Comparison of ENCODE assay signal across 8 cellular contexts in the genomic region with DNA sequence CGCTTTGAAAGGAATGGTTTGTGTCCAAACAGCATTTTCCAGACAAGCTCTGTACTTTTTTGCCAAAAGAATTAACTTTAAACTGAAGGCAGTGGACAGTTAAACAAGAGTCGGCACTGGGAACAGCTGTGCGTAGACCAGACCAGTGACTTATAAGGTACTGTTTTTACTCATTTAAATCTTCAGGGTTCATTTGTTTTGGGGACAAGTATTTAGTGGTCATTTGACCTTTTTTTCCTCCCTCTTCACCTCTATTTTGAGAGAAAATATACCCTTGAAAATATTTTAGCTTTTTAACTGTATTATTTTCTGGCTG.
A peak's percentile ranks its signal among the peaks of the same experiment; 100 is the strongest.
DNase-seq lines count a peak whose midpoint lies in the region; ATAC-seq and TF ChIP-seq lines count a peak whose summit lies in the region.

No MANE protein-coding gene starts in this region.

- H3K4me1 Mint-ChIP-seq in WTC11 (peaks cover 52% of the 10 kb centered on the region), mesothelial cell of epicardium (peaks cover 55% of the 10 kb centered on the region)

- H3K9me3 Mint-ChIP-seq in WTC11 (peaks cover 10% of the 10 kb centered on the region), mesothelial cell of epicardium (peaks cover 7% of the 10 kb centered on the region)

- no peak for DNase-seq in WTC11 (ENCODE audit: low spot score)
- no peak for DNase-seq in mesothelial cell of epicardium (ENCODE audit: low spot score in 2 of 2, unreplicated experiment in 2 of 2)
- no peak for DNase-seq in anterior cingulate cortex (lab: John Stamatoyannopoulos, UW)
- no peak for DNase-seq in activated T-cell treated with anti-CD3 and anti-CD28 coated beads for 4 hours
- DNase-seq in 8988T: no peak
- no peak for DNase-seq in UCSD-AML1 (lab: John Stamatoyannopoulos, UW; ENCODE audit: unreplicated experiment)

- POLR2A ChIA-PET in WTC11 (lab: Charles Lee): no interaction called here

- peak; percentile 81 for ATAC-seq in GM18499 (IDR thresholded peaks at IDR 0.05; ENCODE audit: insufficient read depth, unreplicated experiment)
- peak; percentile 83 for ATAC-seq in HG02798 (IDR thresholded peaks at IDR 0.05; ENCODE audit: poor library complexity, unreplicated experiment)
- no peak for ATAC-seq in WTC11

- H3K27me3 Mint-ChIP-seq in WTC11 (ENCODE audit: low read depth): no peaks in the 10 kb centered on the region
- no peaks in the 10 kb centered on the region for H3K27me3 Mint-ChIP-seq in mesothelial cell of epicardium (ENCODE audit: low read depth)

- CTCF ChIA-PET in WTC11 (lab: Charles Lee): interaction anchor here (0.9 to 3.3 kb wide), 2 partner anchors 18 to 267 kb away, joined by 3 to 28 read pairs; no protein-coding TSS in a partner anchor

- H3K4me3 Mint-ChIP-seq in WTC11 (peak overlapping the region; percentile 27), mesothelial cell of epicardium (peak overlapping the region; percentile 86)

- TF ChIP-seq CTCF in WTC11 (IDR thresholded peaks at IDR 0.05) (no peak), mesothelial cell of epicardium (IDR thresholded peaks at IDR 0.05; ENCODE audit: unreplicated experiment) (no peak)

- H3K36me3 Mint-ChIP-seq in WTC11 (no peaks in the 10 kb centered on the region), mesothelial cell of epicardium (no peaks in the 10 kb centered on the region)

- H3K27ac Mint-ChIP-seq in WTC11 (peak overlapping the region; percentile 44; the same call in 1 of the 2 replicates), mesothelial cell of epicardium (peak overlapping the region; percentile 97)

TF ChIP-seq in WTC11, 78 proteins besides CTCF, POLR2A, EP300 and RAD21:
- TF ChIP-seq, protein P1, sequence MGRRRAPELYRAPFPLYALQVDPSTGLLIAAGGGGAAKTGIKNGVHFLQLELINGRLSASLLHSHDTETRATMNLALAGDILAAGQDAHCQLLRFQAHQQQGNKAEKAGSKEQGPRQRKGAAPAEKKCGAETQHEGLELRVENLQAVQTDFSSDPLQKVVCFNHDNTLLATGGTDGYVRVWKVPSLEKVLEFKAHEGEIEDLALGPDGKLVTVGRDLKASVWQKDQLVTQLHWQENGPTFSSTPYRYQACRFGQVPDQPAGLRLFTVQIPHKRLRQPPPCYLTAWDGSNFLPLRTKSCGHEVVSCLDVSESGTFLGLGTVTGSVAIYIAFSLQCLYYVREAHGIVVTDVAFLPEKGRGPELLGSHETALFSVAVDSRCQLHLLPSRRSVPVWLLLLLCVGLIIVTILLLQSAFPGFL (CRISPR knock-in tag; IDR thresholded peaks at IDR 0.05; ENCODE audit: borderline replicate concordance): no peak
- TF ChIP-seq, protein P2, sequence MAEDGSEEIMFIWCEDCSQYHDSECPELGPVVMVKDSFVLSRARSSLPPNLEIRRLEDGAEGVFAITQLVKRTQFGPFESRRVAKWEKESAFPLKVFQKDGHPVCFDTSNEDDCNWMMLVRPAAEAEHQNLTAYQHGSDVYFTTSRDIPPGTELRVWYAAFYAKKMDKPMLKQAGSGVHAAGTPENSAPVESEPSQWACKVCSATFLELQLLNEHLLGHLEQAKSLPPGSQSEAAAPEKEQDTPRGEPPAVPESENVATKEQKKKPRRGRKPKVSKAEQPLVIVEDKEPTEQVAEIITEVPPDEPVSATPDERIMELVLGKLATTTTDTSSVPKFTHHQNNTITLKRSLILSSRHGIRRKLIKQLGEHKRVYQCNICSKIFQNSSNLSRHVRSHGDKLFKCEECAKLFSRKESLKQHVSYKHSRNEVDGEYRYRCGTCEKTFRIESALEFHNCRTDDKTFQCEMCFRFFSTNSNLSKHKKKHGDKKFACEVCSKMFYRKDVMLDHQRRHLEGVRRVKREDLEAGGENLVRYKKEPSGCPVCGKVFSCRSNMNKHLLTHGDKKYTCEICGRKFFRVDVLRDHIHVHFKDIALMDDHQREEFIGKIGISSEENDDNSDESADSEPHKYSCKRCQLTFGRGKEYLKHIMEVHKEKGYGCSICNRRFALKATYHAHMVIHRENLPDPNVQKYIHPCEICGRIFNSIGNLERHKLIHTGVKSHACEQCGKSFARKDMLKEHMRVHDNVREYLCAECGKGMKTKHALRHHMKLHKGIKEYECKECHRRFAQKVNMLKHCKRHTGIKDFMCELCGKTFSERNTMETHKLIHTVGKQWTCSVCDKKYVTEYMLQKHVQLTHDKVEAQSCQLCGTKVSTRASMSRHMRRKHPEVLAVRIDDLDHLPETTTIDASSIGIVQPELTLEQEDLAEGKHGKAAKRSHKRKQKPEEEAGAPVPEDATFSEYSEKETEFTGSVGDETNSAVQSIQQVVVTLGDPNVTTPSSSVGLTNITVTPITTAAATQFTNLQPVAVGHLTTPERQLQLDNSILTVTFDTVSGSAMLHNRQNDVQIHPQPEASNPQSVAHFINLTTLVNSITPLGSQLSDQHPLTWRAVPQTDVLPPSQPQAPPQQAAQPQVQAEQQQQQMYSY (CRISPR knock-in tag; IDR thresholded peaks at IDR 0.05): no peak
- TF ChIP-seq, protein P3, sequence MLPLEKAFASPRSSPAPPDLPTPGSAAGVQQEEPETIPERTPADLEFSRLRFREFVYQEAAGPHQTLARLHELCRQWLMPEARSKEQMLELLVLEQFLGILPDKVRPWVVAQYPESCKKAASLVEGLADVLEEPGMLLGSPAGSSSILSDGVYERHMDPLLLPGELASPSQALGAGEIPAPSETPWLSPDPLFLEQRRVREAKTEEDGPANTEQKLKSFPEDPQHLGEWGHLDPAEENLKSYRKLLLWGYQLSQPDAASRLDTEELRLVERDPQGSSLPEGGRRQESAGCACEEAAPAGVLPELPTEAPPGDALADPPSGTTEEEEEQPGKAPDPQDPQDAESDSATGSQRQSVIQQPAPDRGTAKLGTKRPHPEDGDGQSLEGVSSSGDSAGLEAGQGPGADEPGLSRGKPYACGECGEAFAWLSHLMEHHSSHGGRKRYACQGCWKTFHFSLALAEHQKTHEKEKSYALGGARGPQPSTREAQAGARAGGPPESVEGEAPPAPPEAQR (CRISPR knock-in tag; IDR thresholded peaks at IDR 0.05): no peak
- TF ChIP-seq, protein P4, sequence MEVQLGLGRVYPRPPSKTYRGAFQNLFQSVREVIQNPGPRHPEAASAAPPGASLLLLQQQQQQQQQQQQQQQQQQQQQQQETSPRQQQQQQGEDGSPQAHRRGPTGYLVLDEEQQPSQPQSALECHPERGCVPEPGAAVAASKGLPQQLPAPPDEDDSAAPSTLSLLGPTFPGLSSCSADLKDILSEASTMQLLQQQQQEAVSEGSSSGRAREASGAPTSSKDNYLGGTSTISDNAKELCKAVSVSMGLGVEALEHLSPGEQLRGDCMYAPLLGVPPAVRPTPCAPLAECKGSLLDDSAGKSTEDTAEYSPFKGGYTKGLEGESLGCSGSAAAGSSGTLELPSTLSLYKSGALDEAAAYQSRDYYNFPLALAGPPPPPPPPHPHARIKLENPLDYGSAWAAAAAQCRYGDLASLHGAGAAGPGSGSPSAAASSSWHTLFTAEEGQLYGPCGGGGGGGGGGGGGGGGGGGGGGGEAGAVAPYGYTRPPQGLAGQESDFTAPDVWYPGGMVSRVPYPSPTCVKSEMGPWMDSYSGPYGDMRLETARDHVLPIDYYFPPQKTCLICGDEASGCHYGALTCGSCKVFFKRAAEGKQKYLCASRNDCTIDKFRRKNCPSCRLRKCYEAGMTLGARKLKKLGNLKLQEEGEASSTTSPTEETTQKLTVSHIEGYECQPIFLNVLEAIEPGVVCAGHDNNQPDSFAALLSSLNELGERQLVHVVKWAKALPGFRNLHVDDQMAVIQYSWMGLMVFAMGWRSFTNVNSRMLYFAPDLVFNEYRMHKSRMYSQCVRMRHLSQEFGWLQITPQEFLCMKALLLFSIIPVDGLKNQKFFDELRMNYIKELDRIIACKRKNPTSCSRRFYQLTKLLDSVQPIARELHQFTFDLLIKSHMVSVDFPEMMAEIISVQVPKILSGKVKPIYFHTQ (CRISPR knock-in tag; IDR thresholded peaks at IDR 0.05): no peak
- no peak for TF ChIP-seq USF2 (CRISPR knock-in tag; IDR thresholded peaks at IDR 0.05)
